In genomic region chr6:33609019-33609418, GRCh38 we compare ENCODE assay signal across 1 cellular context.
TF ChIP-seq lines count a peak whose summit lies in the region.

No MANE protein-coding gene starts in this region.

TF ChIP-seq in WTC11, 78 proteins besides CTCF, POLR2A, EP300 and RAD21:
- TF ChIP-seq ZNF532 (CRISPR knock-in tag; IDR thresholded peaks at IDR 0.05; ENCODE audit: borderline replicate concordance) (no peak), SP1 (CRISPR knock-in tag; conservative IDR thresholded peaks at IDR 0.05) (no peak), GRHL2 (CRISPR knock-in tag; IDR thresholded peaks at IDR 0.05; ENCODE audit: insufficient replicate concordance, severe bottlenecking) (no peak), ATF6 (CRISPR knock-in tag; IDR thresholded peaks at IDR 0.05) (no peak)
